Comparison of ENCODE assay signal across 8 cellular contexts in the genomic region with DNA sequence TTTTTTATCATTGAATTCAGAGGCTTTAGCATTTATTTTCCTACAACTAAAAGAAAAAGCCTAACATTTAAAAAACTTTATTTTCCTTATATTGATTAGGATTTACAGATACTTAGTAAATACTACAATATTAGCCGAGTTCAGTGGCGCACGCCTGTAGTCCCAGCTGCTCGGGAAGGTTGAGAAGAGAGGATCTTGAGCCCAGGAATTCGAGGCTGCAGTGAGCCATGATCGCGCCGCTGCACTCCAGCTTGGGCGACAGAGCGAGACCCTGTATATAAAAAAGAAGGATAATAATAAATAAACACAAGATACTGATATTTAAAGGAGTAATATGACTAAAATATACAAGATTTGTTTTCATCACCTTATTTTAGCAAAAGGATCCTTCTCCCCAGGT. TPM values are rescaled to one million over a fixed set of nuclear protein-coding genes. Genes with fewer than 3 reads are reported as not detected.
A peak's percentile ranks its signal among the peaks of the same experiment; 100 is the strongest.
DNase-seq lines count a peak whose midpoint lies in the region; ATAC-seq and TF ChIP-seq lines count a peak whose summit lies in the region.

No MANE protein-coding gene starts in this region.

- peaks cover 3 to 26% (median 11%) of the 10 kb centered on the region in 4 donors for H3K4me1 Mint-ChIP-seq in CD4-positive, CD25-positive, alpha-beta regulatory T cell

- H4K20me1 ChIP-seq in neural cell (ENCODE audit: insufficient read depth) = no peaks in the 10 kb centered on the region

- peaks cover 4% of the 10 kb centered on the region for H3K4me1 ChIP-seq in CD4-positive, CD25-positive, alpha-beta regulatory T cell (ENCODE audit: control insufficient read depth, insufficient read depth, low read length, poor library complexity, severe bottlenecking)

- H3K9me3 ChIP-seq in CD4-positive, CD25-positive, alpha-beta regulatory T cell (ENCODE audit: control insufficient read depth in 2 of 2, low read length in 2 of 2) = no peaks in the 10 kb centered on the region
- H3K9me3 ChIP-seq in MG63 (no peaks in the 10 kb centered on the region), neural cell (ENCODE audit: low read length) (no peaks in the 10 kb centered on the region)

- peaks cover 17% of the 10 kb centered on the region for H3K79me2 ChIP-seq in neural cell (replicated peaks; ENCODE audit: insufficient read depth, low read length)

- no peak for ATAC-seq in CD4-positive, CD25-positive, alpha-beta regulatory T cell (ENCODE audit: low read depth in 2 of 2)
- no peak for ATAC-seq in GM21825 (IDR thresholded peaks at IDR 0.05; ENCODE audit: unreplicated experiment)

- no peak for TF ChIP-seq EP300 in neural cell (conservative IDR thresholded peaks at IDR 0.05; ENCODE audit: poor library complexity, severe bottlenecking)

- peaks cover under 1% of the 10 kb centered on the region for H3K36me3 ChIP-seq in CD4-positive, CD25-positive, alpha-beta regulatory T cell (ENCODE audit: control insufficient read depth, insufficient read depth, low read length)
- H3K36me3 ChIP-seq in MG63 (peaks cover 3% of the 10 kb centered on the region; the same call in 1 of the 2 replicates), neural cell (ENCODE audit: insufficient read depth, low read length) (no peaks in the 10 kb centered on the region)

- peak overlapping the region in 3 of 4 donors; percentile 92 to 99 (median 99) for H3K4me3 Mint-ChIP-seq in CD4-positive, CD25-positive, alpha-beta regulatory T cell

- no peak for TF ChIP-seq CTCF in neural cell (IDR thresholded peaks at IDR 0.05; ENCODE audit: poor library complexity, severe bottlenecking)

- no peak for DNase-seq in CD4-positive, CD25-positive, alpha-beta regulatory T cell
- no peak for DNase-seq in MG63
- DNase-seq in ecto neural progenitor cell (ENCODE audit: low spot score) = peak; percentile 44
- no peak for DNase-seq in hepatic stellate cell (ENCODE audit: low spot score)
- no peak for DNase-seq in SKM-1 (lab: John Stamatoyannopoulos, UW; ENCODE audit: unreplicated experiment)
- no peak for DNase-seq in NCI-H345 treated with DMSO at 0.1 percent for 48 hours (lab: John Stamatoyannopoulos, UW; ENCODE audit: unreplicated experiment)

- H3K27me3 ChIP-seq in CD4-positive, CD25-positive, alpha-beta regulatory T cell (ENCODE audit: control insufficient read depth, insufficient read depth, low read length) = no peaks in the 10 kb centered on the region
- H3K27me3 ChIP-seq in MG63 (no peaks in the 10 kb centered on the region), neural cell (ENCODE audit: insufficient read depth, low read depth, low read length) (no peaks in the 10 kb centered on the region)

- peak overlapping the region; percentile 97 to 100 (median 99) for H3K27ac Mint-ChIP-seq in CD4-positive, CD25-positive, alpha-beta regulatory T cell

- TF ChIP-seq RAD21 in neural cell (conservative IDR thresholded peaks at IDR 0.05) = no peak

- peak overlapping the region; percentile 51 for H2AFZ ChIP-seq in neural cell (ENCODE audit: low read depth, low read length)

- H3K9ac ChIP-seq in neural cell (ENCODE audit: low read length) = peak overlapping the region; percentile 53

- H3K9me3 Mint-ChIP-seq in CD4-positive, CD25-positive, alpha-beta regulatory T cell = no peaks in the 10 kb centered on the region

- no peaks in the 10 kb centered on the region for H3F3A ChIP-seq in neural cell (ENCODE audit: insufficient read depth, low read length, poor library complexity, severe bottlenecking)

- H3K27me3 Mint-ChIP-seq in CD4-positive, CD25-positive, alpha-beta regulatory T cell = no peaks in the 10 kb centered on the region

- H3K4me2 ChIP-seq in neural cell (ENCODE audit: low read length) = peak overlapping the region; percentile 30

- peak overlapping the region; percentile 94 for H3K27ac ChIP-seq in CD4-positive, CD25-positive, alpha-beta regulatory T cell (ENCODE audit: insufficient read depth, low read length, poor library complexity, severe bottlenecking)
- H3K27ac ChIP-seq in neural cell (ENCODE audit: low read length) = peak overlapping the region; percentile 66

- peaks cover 3% of the 10 kb centered on the region for H3K36me3 Mint-ChIP-seq in CD4-positive, CD25-positive, alpha-beta regulatory T cell

- H3K9me2 ChIP-seq in neural cell (ENCODE audit: insufficient read depth, low read length) = no peaks in the 10 kb centered on the region

- H3K4me3 ChIP-seq in CD4-positive, CD25-positive, alpha-beta regulatory T cell (ENCODE audit: low read depth, low read length) = peak overlapping the region; percentile 70
- H3K4me3 ChIP-seq in MG63 (peak overlapping the region; percentile 88), neural cell (ENCODE audit: low read length) (peak overlapping the region; percentile 78)

TF ChIP-seq in neural cell, 6 proteins besides CTCF, POLR2A, EP300 and RAD21:
- TF ChIP-seq MXI1 (conservative IDR thresholded peaks at IDR 0.05; ENCODE audit: poor library complexity, severe bottlenecking) = no peak
- no peak for TF ChIP-seq TAF1 (IDR thresholded peaks at IDR 0.05; ENCODE audit: low read depth)
- no peak for TF ChIP-seq POLR2AphosphoS5 (IDR thresholded peaks at IDR 0.05)
- TF ChIP-seq SMC3 (conservative IDR thresholded peaks at IDR 0.05; ENCODE audit: poor library complexity) = no peak
- TF ChIP-seq, protein P1, sequence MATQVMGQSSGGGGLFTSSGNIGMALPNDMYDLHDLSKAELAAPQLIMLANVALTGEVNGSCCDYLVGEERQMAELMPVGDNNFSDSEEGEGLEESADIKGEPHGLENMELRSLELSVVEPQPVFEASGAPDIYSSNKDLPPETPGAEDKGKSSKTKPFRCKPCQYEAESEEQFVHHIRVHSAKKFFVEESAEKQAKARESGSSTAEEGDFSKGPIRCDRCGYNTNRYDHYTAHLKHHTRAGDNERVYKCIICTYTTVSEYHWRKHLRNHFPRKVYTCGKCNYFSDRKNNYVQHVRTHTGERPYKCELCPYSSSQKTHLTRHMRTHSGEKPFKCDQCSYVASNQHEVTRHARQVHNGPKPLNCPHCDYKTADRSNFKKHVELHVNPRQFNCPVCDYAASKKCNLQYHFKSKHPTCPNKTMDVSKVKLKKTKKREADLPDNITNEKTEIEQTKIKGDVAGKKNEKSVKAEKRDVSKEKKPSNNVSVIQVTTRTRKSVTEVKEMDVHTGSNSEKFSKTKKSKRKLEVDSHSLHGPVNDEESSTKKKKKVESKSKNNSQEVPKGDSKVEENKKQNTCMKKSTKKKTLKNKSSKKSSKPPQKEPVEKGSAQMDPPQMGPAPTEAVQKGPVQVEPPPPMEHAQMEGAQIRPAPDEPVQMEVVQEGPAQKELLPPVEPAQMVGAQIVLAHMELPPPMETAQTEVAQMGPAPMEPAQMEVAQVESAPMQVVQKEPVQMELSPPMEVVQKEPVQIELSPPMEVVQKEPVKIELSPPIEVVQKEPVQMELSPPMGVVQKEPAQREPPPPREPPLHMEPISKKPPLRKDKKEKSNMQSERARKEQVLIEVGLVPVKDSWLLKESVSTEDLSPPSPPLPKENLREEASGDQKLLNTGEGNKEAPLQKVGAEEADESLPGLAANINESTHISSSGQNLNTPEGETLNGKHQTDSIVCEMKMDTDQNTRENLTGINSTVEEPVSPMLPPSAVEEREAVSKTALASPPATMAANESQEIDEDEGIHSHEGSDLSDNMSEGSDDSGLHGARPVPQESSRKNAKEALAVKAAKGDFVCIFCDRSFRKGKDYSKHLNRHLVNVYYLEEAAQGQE (IDR thresholded peaks at IDR 0.05; ENCODE audit: borderline replicate concordance) = no peak
- no peak for TF ChIP-seq EZH2 (IDR thresholded peaks at IDR 0.05; ENCODE audit: borderline replicate concordance, insufficient read depth, low read length, poor library complexity, severe bottlenecking)

RNA-seq across cellular contexts. Expression of a gene that starts 0.7 kb away (rescaled TPM):
- total RNA-seq in CD4-positive, CD25-positive, alpha-beta regulatory T cell = 10.5 TPM
- 1 to 10 TPM; 2.9 to 4.8 (median 3.5) TPM for polyA plus RNA-seq in CD4-positive, CD25-positive, alpha-beta regulatory T cell
- 1.1 and 1.3 TPM in 2 replicates for total RNA-seq in MG63 (2014; rRNA removed; shearing (Covaris generic); ENCODE audit: low replicate concordance)
- polyA plus RNA-seq in neural cell = 20.2 and 24.8 TPM in 2 replicates
- polyA minus RNA-seq in neural cell = 16.6 and 20.1 TPM in 2 replicates

RNA-seq across cellular contexts. Expression of a gene that starts 18.1 kb away (rescaled TPM):
- 30.7 TPM for total RNA-seq in CD4-positive, CD25-positive, alpha-beta regulatory T cell
- polyA plus RNA-seq in CD4-positive, CD25-positive, alpha-beta regulatory T cell = 10 to 100 TPM; 59.0 to 85.8 (median 75.4) TPM
- total RNA-seq in MG63 (2014; rRNA removed; shearing (Covaris generic); ENCODE audit: low replicate concordance) = 10.1 and 10.4 TPM in 2 replicates
- polyA plus RNA-seq in neural cell = 19.6 and 27.2 TPM in 2 replicates
- 15.0 and 18.3 TPM in 2 replicates for polyA minus RNA-seq in neural cell

RNA-seq across cellular contexts. Expression of a gene that starts 18.2 kb away (rescaled TPM):
- total RNA-seq in CD4-positive, CD25-positive, alpha-beta regulatory T cell = 56.6 TPM
- polyA plus RNA-seq in CD4-positive, CD25-positive, alpha-beta regulatory T cell = 100 to 1,000 TPM; 306 to 456 (median 332) TPM
- total RNA-seq in MG63 (2014; rRNA removed; shearing (Covaris generic); ENCODE audit: low replicate concordance) = 108 and 198 TPM in 2 replicates
- 214 and 270 TPM in 2 replicates for polyA plus RNA-seq in neural cell
- polyA minus RNA-seq in neural cell = 24.3 and 29.2 TPM in 2 replicates

RNA-seq across cellular contexts. Expression of a gene that starts 42.2 kb away (rescaled TPM):
- not detected for total RNA-seq in CD4-positive, CD25-positive, alpha-beta regulatory T cell
- not detected for polyA plus RNA-seq in CD4-positive, CD25-positive, alpha-beta regulatory T cell
- total RNA-seq in MG63 (2014; rRNA removed; shearing (Covaris generic); ENCODE audit: low replicate concordance) = not detected in 2 replicates
- polyA plus RNA-seq in neural cell = 4.2 TPM in 1 of 2 replicates, not detected in the other
- 4.6 TPM in 1 of 2 replicates, not detected in the other for polyA minus RNA-seq in neural cell
